Comparison of ENCODE assay signal across 15 cellular contexts in genomic region chr3:22474706-22475470, GRCh38.
DNase-seq lines count a peak whose midpoint lies in the region; TF ChIP-seq lines count a peak whose summit lies in the region.
"Had no signal": no experiment of that assay in that cellular context is flagged by ENCODE, and none has a peak within 500 bp of the region (broad histone marks: within the 10 kb centered on the region; RNA-seq: fewer than 3 reads in every experiment).

No MANE protein-coding gene starts in this region.

- in situ Hi-C loops in brain microvascular endothelial cell (cut with HindIII; ENCODE audit: low pct_ligation_motif_present, low sequenced_read_pairs): no loop called here

- H3K27ac ChIP-seq in brain microvascular endothelial cell: no peak overlapping the region
- H3K27ac ChIP-seq: C4-2B, coronary artery had no signal

- DNase-seq in GM12865 (ENCODE audit: low read depth): peak; percentile 22
- DNase-seq in NOMO-1 treated with dmso at 0.1 percent for 144 hours (lab: John Stamatoyannopoulos, UW; ENCODE audit: unreplicated experiment): peak; percentile 65
- DNase-seq in brain microvascular endothelial cell: peak; percentile 88
- peak; percentile 71 for DNase-seq in posterior vena cava (ENCODE audit: low spot score)
- no peak for DNase-seq in middle frontal gyrus (ENCODE audit: extremely low spot score, low spot score)
- DNase-seq in activated T-cell treated with anti-CD3 and anti-CD28 coated beads, Interleukin-2, amount 50 U/mL, for 1 hour: no peak
- DNase-seq in NCI-H446 (lab: John Stamatoyannopoulos, UW): no peak
- DNase-seq in LoVo (ENCODE audit: low spot score): no peak
- DNase-seq: GDM1; NCI-H2107; stimulated activated naive CD8-positive, alpha-beta T cell treated with anti-CD3 and anti-CD28 coated beads, Interleukin-15, amount 100 ng/mL, for 72 hours; T-helper 9 cell had no signal

- no peaks in the 10 kb centered on the region for H3K27me3 ChIP-seq in brain microvascular endothelial cell (replicated peaks)

- intact Hi-C loops in posterior vena cava (cut with DNase I): no loop called here

- H3K4me3 ChIP-seq in GM12865 (ENCODE audit: low read depth, low read length) (no peak overlapping the region), brain microvascular endothelial cell (ENCODE audit: low read depth, low read length) (no peak overlapping the region)
- H3K4me3 ChIP-seq: coronary artery, K562 had no signal

- TF ChIP-seq CTCF in GM12865 (IDR thresholded peaks at IDR 0.05; ENCODE audit: insufficient read depth, low read depth, low read length, missing control alignments): no peak
- TF ChIP-seq CTCF in brain microvascular endothelial cell (IDR thresholded peaks at IDR 0.05; ENCODE audit: low read depth, low read length, missing control alignments): no peak

- H3K36me3 ChIP-seq in brain microvascular endothelial cell (replicated peaks): no peaks in the 10 kb centered on the region

Comparison
In these comparisons a context has a peak if more than half of its experiments do, and no peak if none do; other contexts are left out.
1. DNase-seq: peak in GM12865 (single experiment), NOMO-1 treated with dmso at 0.1 percent for 144 hours (single experiment), brain microvascular endothelial cell (single experiment) and posterior vena cava (single experiment); none in middle frontal gyrus (single experiment), activated T-cell treated with anti-CD3 and anti-CD28 coated beads, Interleukin-2, amount 50 U/mL, for 1 hour (single experiment), NCI-H446 (0 of 2) and LoVo (single experiment).